Comparison of ENCODE assay signal across 8 cellular contexts in genomic region chr11:45145421-45146071, GRCh38. TPM values are rescaled to one million over a fixed set of nuclear protein-coding genes. Genes with fewer than 3 reads are reported as not detected.
DNase-seq lines count a peak whose midpoint lies in the region; ATAC-seq and TF ChIP-seq lines count a peak whose summit lies in the region.

No MANE protein-coding gene starts in this region.

- no peak for TF ChIP-seq POLR2A in esophagus muscularis mucosa (IDR thresholded peaks at IDR 0.05; ENCODE audit: low read depth)

- H3K27ac Mint-ChIP-seq in naive thymus-derived CD8-positive, alpha-beta T cell, result peak overlapping the region; percentile 57 to 96 (median 94)

- H3K4me1 ChIP-seq in esophagus muscularis mucosa, result peaks cover 14 to 40% (median 30%) of the 10 kb centered on the region in 4 donors

- ATAC-seq in naive thymus-derived CD8-positive, alpha-beta T cell, result no peak
- ATAC-seq in HG03342 (IDR thresholded peaks at IDR 0.05; ENCODE audit: unreplicated experiment), result no peak
- no peak for ATAC-seq in HG02623 (IDR thresholded peaks at IDR 0.05; ENCODE audit: unreplicated experiment)
- no peak for ATAC-seq in HG03280 (IDR thresholded peaks at IDR 0.05; ENCODE audit: unreplicated experiment)

- no peak for TF ChIP-seq EP300 in esophagus muscularis mucosa (IDR thresholded peaks at IDR 0.05)

- H3K27me3 ChIP-seq in esophagus muscularis mucosa, result no peaks in the 10 kb centered on the region

- peak overlapping the region; percentile 85 for H3K4me3 ChIP-seq in SK-N-MC
- H3K4me3 ChIP-seq in esophagus muscularis mucosa, result peak overlapping the region; percentile 72 to 79 (median 76)

- WGBS in esophagus muscularis mucosa, result 9% methylated on average over 9 of the region's 22 CpGs

- no peak overlapping the region for H3K27ac ChIP-seq in SK-N-MC
- H3K27ac ChIP-seq in esophagus muscularis mucosa (replicated peaks in 1 of 4), result peak overlapping the region; percentile 95 to 99 (median 99)

- TF ChIP-seq CTCF in esophagus muscularis mucosa (IDR thresholded peaks at IDR 0.05), result no peak

- POLR2A ChIA-PET in naive thymus-derived CD8-positive, alpha-beta T cell (lab: Charles Lee), result no interaction called here

- peaks cover 6 to 14% (median 14%) of the 10 kb centered on the region in 5 donors for H3K27me3 Mint-ChIP-seq in naive thymus-derived CD8-positive, alpha-beta T cell

- H3K36me3 Mint-ChIP-seq in naive thymus-derived CD8-positive, alpha-beta T cell, result no peaks in the 10 kb centered on the region

- H3K9me3 Mint-ChIP-seq in naive thymus-derived CD8-positive, alpha-beta T cell, result no peaks in the 10 kb centered on the region

- peak in 2 of 3 experiments; percentile 55 to 72 for DNase-seq in NCI-H1417 (lab: John Stamatoyannopoulos, UW)
- DNase-seq in NCI-H1417 treated with DMSO at 0.1 percent for 48 hours (lab: John Stamatoyannopoulos, UW), result no peak
- DNase-seq in SK-N-MC (ENCODE audit: low read depth, low spot score), result no peak
- peak; percentile 72 for DNase-seq in esophagus muscularis mucosa (ENCODE audit: extremely low spot score)
- no peak for DNase-seq in naive thymus-derived CD8-positive, alpha-beta T cell

- no peak overlapping the region for H3K9ac ChIP-seq in SK-N-MC (ENCODE audit: insufficient read length)

- H3K4me3 Mint-ChIP-seq in naive thymus-derived CD8-positive, alpha-beta T cell, result peak overlapping the region; percentile 81 to 96 (median 90)

- peaks cover 18 to 41% (median 32%) of the 10 kb centered on the region in 4 donors for H3K4me1 Mint-ChIP-seq in naive thymus-derived CD8-positive, alpha-beta T cell

- H3K9me3 ChIP-seq in SK-N-MC (ENCODE audit: low read depth, low read length) (no peaks in the 10 kb centered on the region), esophagus muscularis mucosa (no peaks in the 10 kb centered on the region)

- H3K36me3 ChIP-seq in SK-N-MC (ENCODE audit: insufficient read depth, low read length) (no peaks in the 10 kb centered on the region), esophagus muscularis mucosa (no peaks in the 10 kb centered on the region)

- intact Hi-C loops in esophagus muscularis mucosa (cut with DNase I), result loop anchor here (2.0 to 5.0 kb wide), 2 partner anchors 35 to 67 kb away; no protein-coding TSS in a partner anchor

RNA-seq across cellular contexts. Expression of gene PRDM11, which starts 0.9 kb away (rescaled TPM):
- 10 to 100 TPM; 29.5 to 43.2 (median 33.5) TPM for total RNA-seq in esophagus muscularis mucosa
- total RNA-seq in naive thymus-derived CD8-positive, alpha-beta T cell, result 10 to 100 TPM; 10.3 to 12.0 TPM
- 1 to 10 TPM in 1 of 3 donors, under 1 TPM in 2; 0.49 to 1.4 (median 0.87) TPM for polyA plus RNA-seq in naive thymus-derived CD8-positive, alpha-beta T cell

Comparison
In these comparisons a context has a peak if more than half of its experiments do, and no peak if none do; other contexts are left out.
1. DNase-seq: peak in NCI-H1417 (2 of 3) and esophagus muscularis mucosa (single experiment); none in NCI-H1417 treated with DMSO at 0.1 percent for 48 hours (single experiment), SK-N-MC (single experiment) and naive thymus-derived CD8-positive, alpha-beta T cell (0 of 10).